ENCODE assay signal across 9 cellular contexts in genomic region chr9:20941177-20941690, GRCh38.
A peak's percentile ranks its signal among the peaks of the same experiment; 100 is the strongest.
DNase-seq lines count a peak whose midpoint lies in the region; ATAC-seq lines count a peak whose summit lies in the region.
"Had no signal": no experiment of that assay in that cellular context is flagged by ENCODE, and none has a peak within 500 bp of the region (broad histone marks: within the 10 kb centered on the region; RNA-seq: fewer than 3 reads in every experiment).

No MANE protein-coding gene starts in this region.

- H3K4me3 Mint-ChIP-seq in effector memory CD8-positive, alpha-beta T cell, result no peak overlapping the region
- H3K4me3 Mint-ChIP-seq in stimulated activated effector memory CD8-positive, alpha-beta T cell treated with anti-CD3 and anti-CD28 coated beads, Interleukin-12 subunit alpha, Interleukin-12 subunit beta, amount 100 ng/mL, for 72 hours, result no peak overlapping the region
- H3K4me3 Mint-ChIP-seq: T-helper 1 cell treated with Interleukin-12 subunit alpha and Interleukin-12 subunit beta and Interleukin-4 antibody, amounts not matched to agents 30 μg/mL and 1 μg/mL, for 36 hours had no signal

- no peaks in the 10 kb centered on the region for H3K27me3 Mint-ChIP-seq in effector memory CD8-positive, alpha-beta T cell

- H3K27ac Mint-ChIP-seq in effector memory CD8-positive, alpha-beta T cell, result no peak overlapping the region
- no peak overlapping the region for H3K27ac Mint-ChIP-seq in stimulated activated effector memory CD8-positive, alpha-beta T cell treated with anti-CD3 and anti-CD28 coated beads, Interleukin-12 subunit alpha, Interleukin-12 subunit beta, amount 100 ng/mL, for 72 hours
- H3K27ac Mint-ChIP-seq: T-helper 1 cell treated with Interleukin-12 subunit alpha and Interleukin-12 subunit beta and Interleukin-4 antibody, amounts not matched to agents 30 μg/mL and 1 μg/mL, for 36 hours had no signal

- peaks cover 0 to 2% of the 10 kb centered on the region in 2 donors for H3K4me1 Mint-ChIP-seq in effector memory CD8-positive, alpha-beta T cell (ENCODE audit: low read depth in 2 of 2)
- no peaks in the 10 kb centered on the region for H3K4me1 Mint-ChIP-seq in stimulated activated effector memory CD8-positive, alpha-beta T cell treated with anti-CD3 and anti-CD28 coated beads, Interleukin-12 subunit alpha, Interleukin-12 subunit beta, amount 100 ng/mL, for 72 hours

- peak; percentile 99 for ATAC-seq in GM19455 (IDR thresholded peaks at IDR 0.05; ENCODE audit: unreplicated experiment)
- peak; percentile 94 for ATAC-seq in HG03469 (IDR thresholded peaks at IDR 0.05; ENCODE audit: unreplicated experiment)
- peak; percentile 98 for ATAC-seq in effector memory CD8-positive, alpha-beta T cell (replicated peaks)
- peak; percentile 94 for ATAC-seq in stimulated activated effector memory CD8-positive, alpha-beta T cell treated with anti-CD3 and anti-CD28 coated beads, Interleukin-12 subunit alpha, Interleukin-12 subunit beta, amount 100 ng/mL, for 72 hours

- H3K36me3 Mint-ChIP-seq in effector memory CD8-positive, alpha-beta T cell (ENCODE audit: insufficient read depth), result peaks cover 5% of the 10 kb centered on the region
- H3K36me3 Mint-ChIP-seq in stimulated activated effector memory CD8-positive, alpha-beta T cell treated with anti-CD3 and anti-CD28 coated beads, Interleukin-12 subunit alpha, Interleukin-12 subunit beta, amount 100 ng/mL, for 72 hours, result no peaks in the 10 kb centered on the region

- DNase-seq in COLO829 (ENCODE audit: low spot score), result peak; percentile 19
- DNase-seq in NCI-H510A treated with DMSO at 0.1 percent for 48 hours (lab: John Stamatoyannopoulos, UW), result peak; percentile 72
- peak; percentile 42 to 49 for DNase-seq in activated CD4-positive, alpha-beta T cell treated with anti-CD3 and anti-CD28 coated beads, Interleukin-2, amount 50 U/mL, for 48 hours
- DNase-seq in effector memory CD8-positive, alpha-beta T cell, result peak; percentile 53 to 55 (median 54)
- peak; percentile 72 for DNase-seq in midbrain (lab: John Stamatoyannopoulos, UW)
- DNase-seq in stimulated activated effector memory CD8-positive, alpha-beta T cell treated with anti-CD3 and anti-CD28 coated beads, Interleukin-12 subunit alpha, Interleukin-12 subunit beta, amount 100 ng/mL, for 72 hours (ENCODE audit: low spot score in 2 of 2), result peak; percentile 15 to 58

- H3K9me3 Mint-ChIP-seq in effector memory CD8-positive, alpha-beta T cell, result no peaks in the 10 kb centered on the region
- no peaks in the 10 kb centered on the region for H3K9me3 Mint-ChIP-seq in stimulated activated effector memory CD8-positive, alpha-beta T cell treated with anti-CD3 and anti-CD28 coated beads, Interleukin-12 subunit alpha, Interleukin-12 subunit beta, amount 100 ng/mL, for 72 hours
- H3K9me3 Mint-ChIP-seq: T-helper 1 cell treated with Interleukin-12 subunit alpha and Interleukin-12 subunit beta and Interleukin-4 antibody, amounts not matched to agents 30 μg/mL and 1 μg/mL, for 36 hours had no signal

Comparison
In these comparisons a context has a peak if more than half of its experiments do, and no peak if none do; other contexts are left out.
1. Peak in every context shown above with its lines: DNase-seq and ATAC-seq.
2. DNase-seq: peak in every context shown above with its lines; median percentile 72 in NCI-H510A treated with DMSO at 0.1 percent for 48 hours; 72 in midbrain; 54 in effector memory CD8-positive, alpha-beta T cell; 46 in activated CD4-positive, alpha-beta T cell treated with anti-CD3 and anti-CD28 coated beads, Interleukin-2, amount 50 U/mL, for 48 hours; 36 in stimulated activated effector memory CD8-positive, alpha-beta T cell treated with anti-CD3 and anti-CD28 coated beads, Interleukin-12 subunit alpha, Interleukin-12 subunit beta, amount 100 ng/mL, for 72 hours; 19 in COLO829.